In the genomic region with DNA sequence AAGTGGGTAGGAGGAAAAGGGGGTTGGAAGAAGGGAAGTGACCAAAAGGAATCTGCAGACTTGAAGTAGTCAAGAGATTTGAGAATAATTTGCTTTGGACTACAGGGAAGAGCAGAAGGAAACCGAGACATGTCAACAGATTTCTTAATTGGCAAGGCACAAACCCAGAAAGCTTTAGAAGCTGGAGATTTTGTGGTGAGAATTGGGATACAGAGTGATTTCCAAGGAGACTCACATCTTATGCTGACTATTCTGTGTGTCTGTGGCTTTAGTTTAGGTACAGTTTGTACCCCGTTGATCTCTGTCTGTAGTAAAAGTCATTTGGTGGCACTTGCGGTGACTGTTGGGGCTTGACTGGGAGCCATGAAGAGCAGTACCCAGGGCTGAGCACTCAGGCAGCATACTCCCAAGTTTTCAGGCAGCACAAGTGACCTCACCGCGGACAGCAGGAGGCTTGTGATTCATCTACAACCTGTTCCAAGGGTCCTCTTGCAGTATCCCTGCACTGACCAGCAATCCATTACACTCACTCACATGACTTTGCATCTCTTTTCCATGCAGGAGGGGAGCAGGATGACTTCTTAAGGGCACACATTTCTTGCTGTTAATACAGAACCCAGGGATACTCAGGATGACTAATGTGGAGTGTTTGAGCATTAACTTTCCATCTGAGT, we compare ENCODE assay signal across 1 cellular context.
TF ChIP-seq lines count a peak whose summit lies in the region.

No MANE protein-coding gene starts in this region.

TF ChIP-seq in SK-N-SH treated with all-trans-retinoic acid at 6 μM for 48 hours, 23 proteins besides CTCF, POLR2A, EP300 and RAD21 (continued from another document):
- TF ChIP-seq ZNF565 (CRISPR knock-in tag; conservative IDR thresholded peaks at IDR 0.05; ENCODE audit: low read depth) (no peak), TOX (CRISPR knock-in tag; IDR thresholded peaks at IDR 0.05; ENCODE audit: borderline replicate concordance) (no peak)
